Comparison of ENCODE assay signal across 14 cellular contexts in the genomic region with DNA sequence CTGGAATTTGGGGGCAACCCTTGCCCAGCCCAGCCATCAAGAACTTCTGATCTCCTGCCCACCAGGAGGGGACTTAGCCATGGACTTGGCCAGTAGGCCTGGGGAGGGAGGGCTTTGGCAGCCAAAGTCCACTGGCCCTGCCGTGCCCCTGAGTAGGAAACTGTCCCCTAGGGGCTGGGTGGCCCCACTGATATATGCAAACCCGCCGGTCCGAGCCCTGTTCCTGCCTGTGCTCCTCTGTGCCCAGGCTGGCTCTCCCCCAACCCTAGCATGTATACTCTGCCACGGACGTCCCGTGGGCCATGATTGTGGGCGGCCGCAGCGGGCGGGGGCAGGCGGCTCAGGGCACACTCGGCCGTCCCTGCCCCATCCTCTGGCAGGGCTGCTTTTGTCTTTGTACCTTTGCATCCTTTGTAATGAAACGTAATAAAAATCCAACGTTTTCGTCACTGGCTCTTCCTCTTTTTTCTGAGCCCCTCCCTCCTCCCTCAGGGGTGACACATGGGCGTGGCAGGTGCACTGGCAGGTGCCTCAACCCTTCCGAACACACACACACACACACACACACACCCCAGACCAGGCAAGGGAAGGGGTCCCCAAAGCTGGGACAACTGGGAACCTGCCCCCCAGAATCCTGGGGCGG. TPM values are rescaled to one million over a fixed set of nuclear protein-coding genes. Genes with fewer than 3 reads are reported as not detected.
"Had no signal": no experiment of that assay in that cellular context is flagged by ENCODE, and none has a peak within 500 bp of the region (broad histone marks: within the 10 kb centered on the region; RNA-seq: fewer than 3 reads in every experiment).

No MANE protein-coding gene starts in this region.

- H3K36me3 ChIP-seq: adrenal gland, cardiac muscle cell, vagina had no signal

- H3K9me3 ChIP-seq: adrenal gland, tibial nerve, vagina had no signal

- DNase-seq: activated CD4-positive, alpha-beta memory T cell treated with anti-CD3 and anti-CD28 coated beads, Interleukin-2, amount 10 ng/mL, durations not matched to agents 7 days and 5 days; activated CD4-positive, alpha-beta T cell treated with anti-CD3 and anti-CD28 coated beads for 4 hours; activated effector memory CD4-positive, alpha-beta T cell treated with Interleukin-2 at 50 U/mL for 16 hours; activated T-cell treated with anti-CD3 and anti-CD28 coated beads, Interleukin-2, amount 50 U/mL, for 4 hours; adrenal gland; natural killer cell; stimulated activated CD4-positive, alpha-beta T cell treated with anti-CD3 and anti-CD28 coated beads, Interleukin-15, amount 100 ng/mL, for 24 hours; stimulated activated CD4-positive, alpha-beta T cell treated with anti-CD3 and anti-CD28 coated beads, Interleukin-4, amount 100 ng/mL, for 1 hour; stimulated activated naive CD4-positive, alpha-beta T cell had no signal

- H3K27ac ChIP-seq: adrenal gland, cardiac muscle cell, skin epidermis, tibial nerve, vagina had no signal

- H3K27me3 ChIP-seq: vagina had no signal

- ATAC-seq: activated T-cell treated with anti-CD3 and anti-CD28 coated beads, Interleukin-2, amount 50 U/mL, for 4 hours; natural killer cell; WTC11 had no signal

- H3K4me3 ChIP-seq: adrenal gland, cardiac muscle cell, skin epidermis, tibial nerve, vagina had no signal

RNA-seq across cellular contexts. Expression of gene COMP, which starts 9.1 kb away (rescaled TPM):
- total RNA-seq: activated CD4-positive, alpha-beta memory T cell treated with anti-CD3 and anti-CD28 coated beads, Interleukin-2, amount 10 ng/mL, durations not matched to agents 7 days and 5 days; activated T-cell treated with anti-CD3 and anti-CD28 coated beads, Interleukin-2, amount 50 U/mL, for 4 hours; natural killer cell had no signal
